ENCODE assay signal across 8 cellular contexts in genomic region chr3:182792901-182793662, GRCh38. TPM values are rescaled to one million over a fixed set of nuclear protein-coding genes. Genes with fewer than 3 reads are reported as not detected.
DNase-seq lines count a peak whose midpoint lies in the region; ATAC-seq and TF ChIP-seq lines count a peak whose summit lies in the region.

Gene ATP11B, plus strand, starts transcription at chr3:182793504. Its CDS starts 256 bp downstream, at chr3:182793760.

- peak within 1 kb of the TSS; percentile 97 for H3K4me2 ChIP-seq in Karpas-422 (ENCODE audit: low read depth, low read length, poor library complexity, severe bottlenecking)
- H3K4me2 ChIP-seq in neural progenitor cell: peak within 1 kb of the TSS; percentile 85

- no peaks in the 10 kb centered on the region for H3K36me3 Mint-ChIP-seq in neural progenitor cell

- H3K27me3 ChIP-seq in Karpas-422 (ENCODE audit: low read length) (no peaks in the 10 kb centered on the region), SJCRH30 (no peaks in the 10 kb centered on the region), foreskin keratinocyte (no peaks in the 10 kb centered on the region), neural progenitor cell (peaks cover 46% of the 10 kb centered on the region), stomach smooth muscle (ENCODE audit: control insufficient read depth in 1 of 2, insufficient read depth in 2 of 2, low read length in 2 of 2) (no peaks in the 10 kb centered on the region)

- H3K79me2 ChIP-seq in Karpas-422 (ENCODE audit: low read length) (peaks cover 46% of the 10 kb centered on the region), neural progenitor cell (ENCODE audit: low read depth) (peaks cover 39% of the 10 kb centered on the region)

- H3K9me3 ChIP-seq in Karpas-422 (ENCODE audit: low read length): no peaks in the 10 kb centered on the region
- no peaks in the 10 kb centered on the region for H3K9me3 ChIP-seq in SJCRH30 (replicated peaks)
- no peaks in the 10 kb centered on the region for H3K9me3 ChIP-seq in neural progenitor cell (ENCODE audit: low read depth)
- H3K9me3 ChIP-seq in stomach smooth muscle (ENCODE audit: control insufficient read depth in 2 of 2, low read length in 2 of 2): no peaks in the 10 kb centered on the region

- H3K9ac ChIP-seq in Karpas-422 (ENCODE audit: low read length) (peak within 1 kb of the TSS; percentile 95), neural progenitor cell (peak within 1 kb of the TSS; percentile 70), stomach smooth muscle (ENCODE audit: low read length in 2 of 2) (peak within 1 kb of the TSS; percentile 96)

- H3K9me3 Mint-ChIP-seq in neural progenitor cell: no peaks in the 10 kb centered on the region

- H2AFZ ChIP-seq in Karpas-422 (ENCODE audit: low read length) (peak within 1 kb of the TSS; percentile 95), neural progenitor cell (replicated peaks) (peak within 1 kb of the TSS; percentile 91)

- H4K20me1 ChIP-seq in Karpas-422 (ENCODE audit: insufficient read depth, low read depth, low read length) (no peaks in the 10 kb centered on the region), neural progenitor cell (ENCODE audit: low read depth) (peaks cover 30% of the 10 kb centered on the region)

- peaks cover 3% of the 10 kb centered on the region for H3F3A ChIP-seq in neural progenitor cell (ENCODE audit: low read depth)

- peak within 1 kb of the TSS; percentile 88 for H3K4me3 ChIP-seq in Karpas-422 (ENCODE audit: low read length)
- peak within 1 kb of the TSS; percentile 94 for H3K4me3 ChIP-seq in SJCRH30
- peak within 1 kb of the TSS; percentile 85 for H3K4me3 ChIP-seq in neural progenitor cell
- peak within 1 kb of the TSS; percentile 92 to 99 for H3K4me3 ChIP-seq in stomach smooth muscle (ENCODE audit: low read length in 2 of 2)

- DNase-seq in ELF-1 (ENCODE audit: low read depth, low spot score) (peak; percentile 46), Karpas-422 (peak; percentile 93), SJCRH30 (peak; percentile 63 to 76), foreskin keratinocyte (peak; percentile 37 to 63), neural progenitor cell (ENCODE audit: low spot score) (peak; percentile 87)
- peak; percentile 67 for DNase-seq in activated gamma-delta T cell treated with anti-CD3 and anti-CD28 coated beads, Interleukin-2, amount 50 U/mL, for 16 hours (ENCODE audit: low read depth)

- H3K4me3 Mint-ChIP-seq in neural progenitor cell: peak within 1 kb of the TSS; percentile 99

- H3K4me1 Mint-ChIP-seq in neural progenitor cell: peaks cover 21% of the 10 kb centered on the region

- H3K27me3 Mint-ChIP-seq in neural progenitor cell (ENCODE audit: insufficient read depth, low read depth): no peaks in the 10 kb centered on the region

- TF ChIP-seq CTCF in foreskin keratinocyte (conservative IDR thresholded peaks at IDR 0.05) (no peak), neural progenitor cell (IDR thresholded peaks at IDR 0.05) (no peak)

- H3K9me2 ChIP-seq in Karpas-422 (replicated peaks; ENCODE audit: insufficient read depth, low read length): no peaks in the 10 kb centered on the region

- H3K36me3 ChIP-seq in Karpas-422 (ENCODE audit: insufficient read depth, low read length) (peaks cover 6% of the 10 kb centered on the region; the same call in 1 of the 2 replicates), SJCRH30 (no peaks in the 10 kb centered on the region), neural progenitor cell (no peaks in the 10 kb centered on the region), stomach smooth muscle (ENCODE audit: control insufficient read depth in 2 of 2, insufficient read depth in 2 of 2, low read length in 2 of 2) (no peaks in the 10 kb centered on the region)

- ATAC-seq in GM21825 (IDR thresholded peaks at IDR 0.05; ENCODE audit: unreplicated experiment): peak; percentile 68
- ATAC-seq in foreskin keratinocyte: peak; percentile 77

- H3K4me1 ChIP-seq in Karpas-422 (ENCODE audit: low read length) (peaks cover 47% of the 10 kb centered on the region), SJCRH30 (peaks cover 3% of the 10 kb centered on the region; the same call in 1 of the 2 replicates), foreskin keratinocyte (no peaks in the 10 kb centered on the region), neural progenitor cell (peaks cover 13% of the 10 kb centered on the region), stomach smooth muscle (ENCODE audit: control insufficient read depth, insufficient read depth, low read length) (peaks cover 5% of the 10 kb centered on the region)

- H3K27ac ChIP-seq in Karpas-422 (ENCODE audit: low read length): peak within 1 kb of the TSS; percentile 82
- peak within 1 kb of the TSS; percentile 67 for H3K27ac ChIP-seq in SJCRH30
- H3K27ac ChIP-seq in foreskin keratinocyte: peak within 1 kb of the TSS; percentile 80
- peak within 1 kb of the TSS; percentile 69 for H3K27ac ChIP-seq in neural progenitor cell
- peak within 1 kb of the TSS; percentile 85 for H3K27ac ChIP-seq in stomach smooth muscle (ENCODE audit: low read length)

- peak within 1 kb of the TSS; percentile 97 for H3K27ac Mint-ChIP-seq in neural progenitor cell

RNA-seq across cellular contexts. Expression of gene ATP11B, which starts in this region (rescaled TPM):
- 101 and 167 TPM in 2 replicates for total RNA-seq in Karpas-422 (2014; rRNA removed; shearing (Covaris generic); ENCODE audit: low replicate concordance)
- total RNA-seq in SJCRH30 (2014; rRNA removed; shearing (Covaris generic)): 69.7 and 73.9 TPM in 2 replicates
- total RNA-seq in foreskin keratinocyte: 45.3 and 46.0 TPM in 2 replicates
- 8.2 and 9.2 TPM in 2 replicates for polyA plus RNA-seq in foreskin keratinocyte
- 39.0 and 59.0 TPM in 2 replicates for total RNA-seq in neural progenitor cell (ENCODE audit: low replicate concordance)

Comparison
In these comparisons a context has a peak if more than half of its experiments do, and no peak if none do; other contexts are left out.
1. Peak in every context shown above with its lines: DNase-seq, ATAC-seq, H3K4me3 ChIP-seq and H3K27ac ChIP-seq.